21 cellular contexts compared by ENCODE assay signal in genomic region chr10:111199587-111199986, GRCh38.
"Had no signal": no experiment of that assay in that cellular context is flagged by ENCODE, and none has a peak within 500 bp of the region (broad histone marks: within the 10 kb centered on the region; RNA-seq: fewer than 3 reads in every experiment).

No MANE protein-coding gene starts in this region.

- DNase-seq: dermis blood vessel endothelial cell; dorsolateral prefrontal cortex; effector CD4-positive, alpha-beta T cell; effector memory CD4-positive, alpha-beta T cell; foreskin keratinocyte; heart left ventricle; hypothalamus; immature natural killer cell; islet precursor cell; kidney; kidney glomerular epithelial cell; left cardiac atrium; left lung; lower lobe of right lung; mesenchymal stem cell; mucosa of descending colon; naive B cell had no signal

- H3K36me3 ChIP-seq: esophagus muscularis mucosa, gastroesophageal sphincter, heart left ventricle, left lung, lower lobe of right lung had no signal

- H3K9me3 ChIP-seq: esophagus muscularis mucosa, gastroesophageal sphincter, heart left ventricle, left lung, lower lobe of right lung, mucosa of descending colon had no signal

- H3K27me3 ChIP-seq: esophagus muscularis mucosa, foreskin keratinocyte, heart left ventricle, hepatocyte, left lung had no signal

- ATAC-seq: foreskin keratinocyte, gastroesophageal sphincter, heart left ventricle, left cardiac atrium, left lung, lower lobe of right lung, mucosa of descending colon had no signal

- H3K4me1 ChIP-seq: esophagus muscularis mucosa, foreskin keratinocyte, gastroesophageal sphincter, heart left ventricle, left lung, lower lobe of right lung had no signal

- H3K27ac ChIP-seq: coronary artery, dorsolateral prefrontal cortex, esophagus muscularis mucosa, foreskin keratinocyte, gastroesophageal sphincter, heart left ventricle, hepatocyte, left lung, lower lobe of right lung had no signal

- H3K4me3 ChIP-seq: coronary artery, dorsolateral prefrontal cortex, esophagus muscularis mucosa, gastroesophageal sphincter, heart left ventricle, hepatocyte, left lung, lower lobe of right lung, mucosa of descending colon had no signal
